8 cellular contexts compared by ENCODE assay signal in genomic region chr3:179653777-179654117, GRCh38. TPM values are rescaled to one million over a fixed set of nuclear protein-coding genes. Genes with fewer than 3 reads are reported as not detected.
DNase-seq lines count a peak whose midpoint lies in the region; ATAC-seq and TF ChIP-seq lines count a peak whose summit lies in the region.

No MANE protein-coding gene starts in this region.

- TF ChIP-seq CTCF in activated CD8-positive, alpha-beta T cell treated with anti-CD3 and anti-CD28 coated beads for 36 hours (IDR thresholded peaks at IDR 0.05), result no peak
- TF ChIP-seq CTCF in heart right ventricle (IDR thresholded peaks at IDR 0.05), result no peak

- H3K9ac ChIP-seq in skeletal muscle satellite cell (ENCODE audit: low read depth, low read length), result peak overlapping the region; percentile 95

- intact Hi-C loops in activated CD8-positive, alpha-beta T cell treated with anti-CD3 and anti-CD28 coated beads for 36 hours (cut with micrococcal nuclease), result loop anchor here (5.0 kb wide), 1 partner anchor 51 kb away; the partner anchor contains the start of genes MRPL47 and NDUFB5
- intact Hi-C loops in heart right ventricle (cut with DNase I), result loop anchor here in 6 of 10 donors (2.0 to 10.0 kb wide), 6 partner anchors 61 to 114 kb away; no protein-coding TSS in a partner anchor

- DNase-seq in activated T-cell treated with anti-CD3 and anti-CD28 coated beads for 24 hours (ENCODE audit: low read depth) (peak; percentile 7), heart right ventricle (no peak), A172 (ENCODE audit: low spot score) (no peak), GF-D8 (lab: John Stamatoyannopoulos, UW) (no peak)
- no peak for DNase-seq in activated T-cell treated with anti-CD3 and anti-CD28 coated beads, Interleukin-2, amount 50 U/mL, for 1 hour
- peak; percentile 55 for DNase-seq in activated CD8-positive, alpha-beta T cell treated with anti-CD3 and anti-CD28 coated beads for 36 hours

- H3K36me3 ChIP-seq in heart right ventricle (no peaks in the 10 kb centered on the region), skeletal muscle satellite cell (ENCODE audit: insufficient read depth, low read length) (no peaks in the 10 kb centered on the region)

- peaks cover 6% of the 10 kb centered on the region for H3K36me3 Mint-ChIP-seq in activated CD8-positive, alpha-beta T cell treated with anti-CD3 and anti-CD28 coated beads for 36 hours (ENCODE audit: low read depth)

- H3K4me1 Mint-ChIP-seq in activated CD8-positive, alpha-beta T cell treated with anti-CD3 and anti-CD28 coated beads for 36 hours (ENCODE audit: low read depth), result peaks cover 20% of the 10 kb centered on the region

- H3K27me3 ChIP-seq in heart right ventricle (no peaks in the 10 kb centered on the region), skeletal muscle satellite cell (ENCODE audit: control insufficient read depth, insufficient read depth, low read length) (no peaks in the 10 kb centered on the region)

- peak overlapping the region; percentile 95 for H3K4me3 Mint-ChIP-seq in activated CD8-positive, alpha-beta T cell treated with anti-CD3 and anti-CD28 coated beads for 36 hours

- H3K9me3 Mint-ChIP-seq in activated CD8-positive, alpha-beta T cell treated with anti-CD3 and anti-CD28 coated beads for 36 hours, result no peaks in the 10 kb centered on the region

- WGBS in heart right ventricle, 2 donors, result 2% methylated on average over 15 of the region's 15 CpGs

- no peak for ATAC-seq in activated CD8-positive, alpha-beta T cell treated with anti-CD3 and anti-CD28 coated beads for 36 hours
- ATAC-seq in heart right ventricle, result peak in 4 of 8 donors; percentile 1 to 12 (median 4)
- no peak for ATAC-seq in GM21528 (IDR thresholded peaks at IDR 0.05; ENCODE audit: low FRiP score, unreplicated experiment)

- no peaks in the 10 kb centered on the region for H3K9me3 ChIP-seq in heart right ventricle
- no peaks in the 10 kb centered on the region for H3K9me3 ChIP-seq in skeletal muscle satellite cell (replicated peaks; ENCODE audit: low read length)

- peaks cover 0 to 56% (median 11%) of the 10 kb centered on the region in 9 donors for H3K4me1 ChIP-seq in heart right ventricle
- H3K4me1 ChIP-seq in skeletal muscle satellite cell (ENCODE audit: control insufficient read depth, insufficient read depth, low read length), result peaks cover 5% of the 10 kb centered on the region

- peak overlapping the region; percentile 93 for H3K27ac Mint-ChIP-seq in activated CD8-positive, alpha-beta T cell treated with anti-CD3 and anti-CD28 coated beads for 36 hours

- CTCF ChIA-PET in activated CD8-positive, alpha-beta T cell treated with anti-CD3 and anti-CD28 coated beads for 36 hours (lab: Charles Lee), result interaction anchor here (1.0 to 1.7 kb wide), 2 partner anchors 10 to 47 kb away, joined by 3 to 6 read pairs; no protein-coding TSS in a partner anchor

- H3K4me3 ChIP-seq in heart right ventricle, result peak overlapping the region; percentile 52 to 90 (median 88)
- H3K4me3 ChIP-seq in skeletal muscle satellite cell (ENCODE audit: low read length), result peak overlapping the region; percentile 99

- H3K27me3 Mint-ChIP-seq in activated CD8-positive, alpha-beta T cell treated with anti-CD3 and anti-CD28 coated beads for 36 hours, result peaks cover 10% of the 10 kb centered on the region

- peak overlapping the region; percentile 80 to 97 (median 94) for H3K27ac ChIP-seq in heart right ventricle

- peak overlapping the region; percentile 93 for H3K4me2 ChIP-seq in skeletal muscle satellite cell (ENCODE audit: low read length)

- POLR2A ChIA-PET in activated CD8-positive, alpha-beta T cell treated with anti-CD3 and anti-CD28 coated beads for 36 hours (lab: Charles Lee), result interaction anchor here (0.7 to 1.9 kb wide), 5 partner anchors 9 to 1924 kb away, joined by 3 to 11 read pairs (median 3); no protein-coding TSS in a partner anchor

RNA-seq across cellular contexts. Expression of gene USP13, which starts 0.9 kb away (rescaled TPM):
- total RNA-seq in activated CD8-positive, alpha-beta T cell treated with anti-CD3 and anti-CD28 coated beads for 36 hours, result 10 to 100 TPM in 1 of 2 experiments, 1 to 10 TPM in 1; 9.6 to 11.7 TPM
- 100 to 1,000 TPM; 101 to 181 (median 154) TPM for total RNA-seq in heart right ventricle
- polyA plus RNA-seq in heart right ventricle, result 10 to 100 TPM; 13.7 to 22.2 TPM
- 10.4 and 14.0 TPM in 2 replicates for total RNA-seq in skeletal muscle satellite cell (2012; rRNA removed)
- total RNA-seq in A172 (2014; rRNA removed; shearing (Covaris generic)), result 13.8 and 16.9 TPM in 2 replicates

RNA-seq across cellular contexts. Expression of gene NDUFB5, which starts 49.2 kb away (rescaled TPM):
- total RNA-seq in activated CD8-positive, alpha-beta T cell treated with anti-CD3 and anti-CD28 coated beads for 36 hours, result 100 to 1,000 TPM; 110 to 113 TPM
- total RNA-seq in heart right ventricle, result 100 to 1,000 TPM; 276 to 395 (median 379) TPM
- polyA plus RNA-seq in heart right ventricle, result 100 to 1,000 TPM; 108 to 248 TPM
- 110 and 124 TPM in 2 replicates for total RNA-seq in skeletal muscle satellite cell (2012; rRNA removed)
- 316 and 319 TPM in 2 replicates for total RNA-seq in A172 (2014; rRNA removed; shearing (Covaris generic))

RNA-seq across cellular contexts. Expression of gene MRPL47, which starts 49.3 kb away (rescaled TPM):
- 10 to 100 TPM; 57.7 to 62.4 TPM for total RNA-seq in activated CD8-positive, alpha-beta T cell treated with anti-CD3 and anti-CD28 coated beads for 36 hours
- 10 to 100 TPM; 44.3 to 67.9 (median 51.7) TPM for total RNA-seq in heart right ventricle
- 100 to 1,000 TPM in 1 of 2 donors, 10 to 100 TPM in 1; 79.2 to 160 TPM for polyA plus RNA-seq in heart right ventricle
- 47.0 and 47.9 TPM in 2 replicates for total RNA-seq in skeletal muscle satellite cell (2012; rRNA removed)
- total RNA-seq in A172 (2014; rRNA removed; shearing (Covaris generic)), result 184 and 189 TPM in 2 replicates

Comparison
In these comparisons a context has a peak if more than half of its experiments do, and no peak if none do; other contexts are left out.
1. DNase-seq: peak in activated T-cell treated with anti-CD3 and anti-CD28 coated beads for 24 hours (single experiment) and activated CD8-positive, alpha-beta T cell treated with anti-CD3 and anti-CD28 coated beads for 36 hours (single experiment); none in activated T-cell treated with anti-CD3 and anti-CD28 coated beads, Interleukin-2, amount 50 U/mL, for 1 hour (single experiment), heart right ventricle (0 of 2), A172 (single experiment) and GF-D8 (single experiment).